Comparison of ENCODE assay signal across 24 cellular contexts in the genomic region with DNA sequence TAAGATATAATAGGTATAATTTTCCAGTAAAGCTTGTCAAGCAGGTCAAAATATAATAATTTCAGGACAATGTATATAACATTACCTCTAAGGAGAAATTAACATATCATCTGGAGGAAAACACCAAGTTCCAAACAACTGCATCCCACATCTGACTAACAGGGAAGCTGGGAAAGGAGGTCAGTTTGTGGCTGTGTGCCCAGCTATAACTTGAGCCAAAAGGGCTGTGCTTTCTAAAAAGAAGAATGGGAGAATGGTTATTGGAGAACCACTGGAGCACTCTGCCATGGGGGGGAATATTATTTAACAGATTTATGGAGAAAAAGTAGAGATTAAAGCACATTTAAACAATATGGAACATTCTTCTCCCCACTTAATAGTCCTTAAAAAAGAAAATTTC.
DNase-seq lines count a peak whose midpoint lies in the region; ATAC-seq and TF ChIP-seq lines count a peak whose summit lies in the region.
"Had no signal": no experiment of that assay in that cellular context is flagged by ENCODE, and none has a peak within 500 bp of the region (broad histone marks: within the 10 kb centered on the region; RNA-seq: fewer than 3 reads in every experiment).

No MANE protein-coding gene starts in this region.

- no peak for ATAC-seq in HG02610 (IDR thresholded peaks at IDR 0.05; ENCODE audit: unreplicated experiment)
- no peak for ATAC-seq in activated CD8-positive, alpha-beta T cell treated with anti-CD3 and anti-CD28 coated beads, Interleukin-2, amount 10 ng/mL, durations not matched to agents 7 days and 5 days
- ATAC-seq: A549 had no signal

- no peaks in the 10 kb centered on the region for H3K36me3 Mint-ChIP-seq in activated CD8-positive, alpha-beta T cell treated with anti-CD3 and anti-CD28 coated beads, Interleukin-2, amount 10 ng/mL, durations not matched to agents 7 days and 5 days (ENCODE audit: low read depth)
- H3K36me3 Mint-ChIP-seq: CD14-positive monocyte; CD8-positive, alpha-beta memory T cell had no signal

- H3K27ac ChIP-seq in uterus = no peak overlapping the region
- H3K27ac ChIP-seq: A549; BLaER1 treated with 17β-estradiol and CSF1 and Interleukin-3, amounts not matched to agents 10 nM and 100 nM had no signal

- H3K9me3 Mint-ChIP-seq in activated CD8-positive, alpha-beta T cell treated with anti-CD3 and anti-CD28 coated beads, Interleukin-2, amount 10 ng/mL, durations not matched to agents 7 days and 5 days (ENCODE audit: insufficient read depth) = no peaks in the 10 kb centered on the region
- H3K9me3 Mint-ChIP-seq: CD4-positive, alpha-beta T cell had no signal

- H3K36me3 ChIP-seq in MG63 (no peaks in the 10 kb centered on the region), uterus (no peaks in the 10 kb centered on the region)
- H3K36me3 ChIP-seq: BE2C; BLaER1 treated with 17β-estradiol and CSF1 and Interleukin-3, amounts not matched to agents 10 nM and 100 nM; HAP-1 had no signal

- no peak for TF ChIP-seq POLR2A in uterus (IDR thresholded peaks at IDR 0.05)

- H3K9me3 ChIP-seq in MG63 (no peaks in the 10 kb centered on the region), uterus (no peaks in the 10 kb centered on the region)
- H3K9me3 ChIP-seq: A549; BE2C; BLaER1 treated with 17β-estradiol and CSF1 and Interleukin-3, amounts not matched to agents 10 nM and 100 nM; HAP-1 had no signal

- intact Hi-C loops in uterus (cut with DNase I; ENCODE audit: low total_unique reads) = no loop called here

- TF ChIP-seq CTCF in astrocyte of the cerebellum (IDR thresholded peaks at IDR 0.05; ENCODE audit: low read depth, low read length, missing control alignments) (no peak), fibroblast of mammary gland (conservative IDR thresholded peaks at IDR 0.05; ENCODE audit: control insufficient read depth, insufficient read depth, low read depth, low read length) (no peak), fibroblast of the aortic adventitia (IDR thresholded peaks at IDR 0.05; ENCODE audit: insufficient read depth, low read length) (no peak), uterus (IDR thresholded peaks at IDR 0.05) (no peak)

- no peaks in the 10 kb centered on the region for H3K27me3 Mint-ChIP-seq in activated CD8-positive, alpha-beta T cell treated with anti-CD3 and anti-CD28 coated beads, Interleukin-2, amount 10 ng/mL, durations not matched to agents 7 days and 5 days (ENCODE audit: low read depth)
- H3K27me3 Mint-ChIP-seq: CD8-positive, alpha-beta memory T cell had no signal

- H3K4me3 ChIP-seq in MG63 (no peak overlapping the region), astrocyte of the cerebellum (ENCODE audit: low read depth, low read length) (no peak overlapping the region), fibroblast of mammary gland (ENCODE audit: control insufficient read depth, low read depth, low read length) (no peak overlapping the region), fibroblast of the aortic adventitia (ENCODE audit: low read depth, low read length) (no peak overlapping the region), uterus (no peak overlapping the region)
- H3K4me3 ChIP-seq: A549; BLaER1 treated with 17β-estradiol and CSF1 and Interleukin-3, amounts not matched to agents 10 nM and 100 nM; HAP-1 had no signal

- DNase-seq in MG63 = peak; percentile 9
- DNase-seq in astrocyte of the cerebellum (ENCODE audit: low read depth) = peak; percentile 12
- DNase-seq in fibroblast of mammary gland (ENCODE audit: low read depth) = peak; percentile 11
- peak; percentile 12 for DNase-seq in fibroblast of the aortic adventitia (ENCODE audit: low read depth)
- no peak for DNase-seq in activated CD8-positive, alpha-beta T cell treated with anti-CD3 and anti-CD28 coated beads, Interleukin-2, amount 10 ng/mL, durations not matched to agents 7 days and 5 days
- DNase-seq in uterus = no peak
- no peak for DNase-seq in GDM1 (lab: John Stamatoyannopoulos, UW)
- DNase-seq: 8988T; ACHN; AML-193; BE2C; CD4-positive, alpha-beta T cell; CD8-positive, alpha-beta memory T cell; DMS 273 treated with DMSO at 0.1 percent for 48 hours; DMS79; EL; GF-D8; GOT3; HFFc6 had no signal

- CTCF ChIA-PET in activated CD8-positive, alpha-beta T cell treated with anti-CD3 and anti-CD28 coated beads, Interleukin-2, amount 10 ng/mL, durations not matched to agents 7 days and 5 days (lab: Charles Lee) = no interaction called here

- H3K4me1 ChIP-seq in uterus = no peaks in the 10 kb centered on the region
- H3K4me1 ChIP-seq: A549; BE2C; BLaER1 treated with 17β-estradiol and CSF1 and Interleukin-3, amounts not matched to agents 10 nM and 100 nM; HAP-1 had no signal

- H3K4me1 Mint-ChIP-seq in activated CD8-positive, alpha-beta T cell treated with anti-CD3 and anti-CD28 coated beads, Interleukin-2, amount 10 ng/mL, durations not matched to agents 7 days and 5 days (ENCODE audit: low read depth) = no peaks in the 10 kb centered on the region
- H3K4me1 Mint-ChIP-seq: CD14-positive monocyte; CD8-positive, alpha-beta memory T cell had no signal

- in situ Hi-C loops in astrocyte of the cerebellum (cut with HindIII; ENCODE audit: low sequenced_read_pairs) = no loop called here

- no peak overlapping the region for H3K4me3 Mint-ChIP-seq in activated CD8-positive, alpha-beta T cell treated with anti-CD3 and anti-CD28 coated beads, Interleukin-2, amount 10 ng/mL, durations not matched to agents 7 days and 5 days
- H3K4me3 Mint-ChIP-seq: CD14-positive monocyte; CD4-positive, alpha-beta T cell; CD8-positive, alpha-beta memory T cell; HFFc6 had no signal

- no peaks in the 10 kb centered on the region for H3K27me3 ChIP-seq in MG63
- no peaks in the 10 kb centered on the region for H3K27me3 ChIP-seq in uterus
- H3K27me3 ChIP-seq: BE2C; BLaER1 treated with 17β-estradiol and CSF1 and Interleukin-3, amounts not matched to agents 10 nM and 100 nM had no signal

- POLR2A ChIA-PET in activated CD8-positive, alpha-beta T cell treated with anti-CD3 and anti-CD28 coated beads, Interleukin-2, amount 10 ng/mL, durations not matched to agents 7 days and 5 days (lab: Charles Lee) = no interaction called here

- no peak overlapping the region for H3K27ac Mint-ChIP-seq in activated CD8-positive, alpha-beta T cell treated with anti-CD3 and anti-CD28 coated beads, Interleukin-2, amount 10 ng/mL, durations not matched to agents 7 days and 5 days
- H3K27ac Mint-ChIP-seq: CD14-positive monocyte; CD4-positive, alpha-beta T cell; HFFc6 had no signal

Comparison
In these comparisons a context has a peak if more than half of its experiments do, and no peak if none do; other contexts are left out.
1. DNase-seq: peak in MG63 (single experiment), astrocyte of the cerebellum (single experiment), fibroblast of mammary gland (single experiment) and fibroblast of the aortic adventitia (single experiment); none in activated CD8-positive, alpha-beta T cell treated with anti-CD3 and anti-CD28 coated beads, Interleukin-2, amount 10 ng/mL, durations not matched to agents 7 days and 5 days (single experiment), uterus (0 of 2) and GDM1 (single experiment).